In the genomic region with DNA sequence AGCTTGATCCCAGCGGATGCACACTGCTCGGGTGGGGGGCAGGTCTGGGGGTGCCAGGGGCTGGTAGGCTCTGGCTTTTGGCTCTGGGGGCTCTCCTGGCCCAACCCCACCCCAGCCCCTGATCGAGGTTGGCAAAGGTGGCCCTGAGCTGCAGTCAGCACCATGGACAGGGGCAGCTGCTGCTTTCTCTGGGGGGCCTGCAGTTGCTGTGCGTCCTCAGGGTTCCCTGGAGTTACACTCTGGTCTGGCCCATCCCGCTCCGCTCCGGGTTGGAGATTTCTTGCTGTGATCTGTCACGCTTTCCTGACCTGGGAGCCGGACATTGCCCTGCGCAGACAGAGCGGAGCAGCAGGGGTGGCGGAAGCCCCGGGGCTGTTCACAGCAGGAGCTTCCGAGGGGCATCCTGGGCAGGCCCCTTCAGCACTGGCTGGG, we compare ENCODE assay signal across 2 cellular contexts.
TF ChIP-seq lines count a peak whose summit lies in the region.

No MANE protein-coding gene starts in this region.

TF ChIP-seq in A549, 52 proteins besides CTCF, POLR2A, EP300 and RAD21 (continued from another document):
- TF ChIP-seq, protein P1, sequence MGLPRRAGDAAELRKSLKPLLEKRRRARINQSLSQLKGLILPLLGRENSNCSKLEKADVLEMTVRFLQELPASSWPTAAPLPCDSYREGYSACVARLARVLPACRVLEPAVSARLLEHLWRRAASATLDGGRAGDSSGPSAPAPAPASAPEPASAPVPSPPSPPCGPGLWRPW (IDR thresholded peaks at IDR 0.05) = no peak
- TF ChIP-seq ESRRA (IDR thresholded peaks at IDR 0.05; ENCODE audit: borderline replicate concordance, low read length) (no peak), HOXA7 (CRISPR knock-in tag; IDR thresholded peaks at IDR 0.05) (no peak)
- TF ChIP-seq, protein P2, sequence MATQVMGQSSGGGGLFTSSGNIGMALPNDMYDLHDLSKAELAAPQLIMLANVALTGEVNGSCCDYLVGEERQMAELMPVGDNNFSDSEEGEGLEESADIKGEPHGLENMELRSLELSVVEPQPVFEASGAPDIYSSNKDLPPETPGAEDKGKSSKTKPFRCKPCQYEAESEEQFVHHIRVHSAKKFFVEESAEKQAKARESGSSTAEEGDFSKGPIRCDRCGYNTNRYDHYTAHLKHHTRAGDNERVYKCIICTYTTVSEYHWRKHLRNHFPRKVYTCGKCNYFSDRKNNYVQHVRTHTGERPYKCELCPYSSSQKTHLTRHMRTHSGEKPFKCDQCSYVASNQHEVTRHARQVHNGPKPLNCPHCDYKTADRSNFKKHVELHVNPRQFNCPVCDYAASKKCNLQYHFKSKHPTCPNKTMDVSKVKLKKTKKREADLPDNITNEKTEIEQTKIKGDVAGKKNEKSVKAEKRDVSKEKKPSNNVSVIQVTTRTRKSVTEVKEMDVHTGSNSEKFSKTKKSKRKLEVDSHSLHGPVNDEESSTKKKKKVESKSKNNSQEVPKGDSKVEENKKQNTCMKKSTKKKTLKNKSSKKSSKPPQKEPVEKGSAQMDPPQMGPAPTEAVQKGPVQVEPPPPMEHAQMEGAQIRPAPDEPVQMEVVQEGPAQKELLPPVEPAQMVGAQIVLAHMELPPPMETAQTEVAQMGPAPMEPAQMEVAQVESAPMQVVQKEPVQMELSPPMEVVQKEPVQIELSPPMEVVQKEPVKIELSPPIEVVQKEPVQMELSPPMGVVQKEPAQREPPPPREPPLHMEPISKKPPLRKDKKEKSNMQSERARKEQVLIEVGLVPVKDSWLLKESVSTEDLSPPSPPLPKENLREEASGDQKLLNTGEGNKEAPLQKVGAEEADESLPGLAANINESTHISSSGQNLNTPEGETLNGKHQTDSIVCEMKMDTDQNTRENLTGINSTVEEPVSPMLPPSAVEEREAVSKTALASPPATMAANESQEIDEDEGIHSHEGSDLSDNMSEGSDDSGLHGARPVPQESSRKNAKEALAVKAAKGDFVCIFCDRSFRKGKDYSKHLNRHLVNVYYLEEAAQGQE (IDR thresholded peaks at IDR 0.05) = peak; percentile 90

TF ChIP-seq in IMR-90, 13 proteins besides CTCF, POLR2A, EP300 and RAD21 (continued from another document):
- TF ChIP-seq, protein P3, sequence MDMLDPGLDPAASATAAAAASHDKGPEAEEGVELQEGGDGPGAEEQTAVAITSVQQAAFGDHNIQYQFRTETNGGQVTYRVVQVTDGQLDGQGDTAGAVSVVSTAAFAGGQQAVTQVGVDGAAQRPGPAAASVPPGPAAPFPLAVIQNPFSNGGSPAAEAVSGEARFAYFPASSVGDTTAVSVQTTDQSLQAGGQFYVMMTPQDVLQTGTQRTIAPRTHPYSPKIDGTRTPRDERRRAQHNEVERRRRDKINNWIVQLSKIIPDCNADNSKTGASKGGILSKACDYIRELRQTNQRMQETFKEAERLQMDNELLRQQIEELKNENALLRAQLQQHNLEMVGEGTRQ (IDR thresholded peaks at IDR 0.05; ENCODE audit: low read depth, low read length) = no peak
- no peak for TF ChIP-seq RFX5 (IDR thresholded peaks at IDR 0.05; ENCODE audit: low read depth, low read length)
TF ChIP-seq in IMR-90: peak in this region for 1.
